ENCODE assay signal across 29 cellular contexts in genomic region chr3:98978068-98978811, GRCh38.
DNase-seq lines count a peak whose midpoint lies in the region; ATAC-seq and TF ChIP-seq lines count a peak whose summit lies in the region.
"Had no signal": no experiment of that assay in that cellular context is flagged by ENCODE, and none has a peak within 500 bp of the region (broad histone marks: within the 10 kb centered on the region; RNA-seq: fewer than 3 reads in every experiment).

No MANE protein-coding gene starts in this region.

- H3K27me3 Mint-ChIP-seq in Calu3 (ENCODE audit: unreplicated experiment) = no peaks in the 10 kb centered on the region
- H3K27me3 Mint-ChIP-seq in neural crest cell (ENCODE audit: low read depth) = no peaks in the 10 kb centered on the region

- TF ChIP-seq POLR2A in IMR-90 (IDR thresholded peaks at IDR 0.05; ENCODE audit: low read depth, low read length) = no peak

- H2BK5ac ChIP-seq in IMR-90 (ENCODE audit: low read depth, low read length, poor library complexity, severe bottlenecking) = peak overlapping the region; percentile 65

- peak overlapping the region in 1 of 2 experiments; percentile 41; a peak in 2 of 4 replicates for H4K8ac ChIP-seq in IMR-90 (ENCODE audit: low read depth in 2 of 2, low read length in 2 of 2)

- BruUV-seq in Calu3 (replicated peaks; lab: Mats Ljungman, UMichigan) (no TSS peak), IMR-90 (replicated peaks; lab: Mats Ljungman, UMichigan) (no TSS peak), mammary epithelial cell (replicated peaks; lab: Mats Ljungman, UMichigan) (no TSS peak)

- H3K9me1 ChIP-seq in IMR-90 (ENCODE audit: insufficient read depth, low read length) = no peaks in the 10 kb centered on the region; the same call in 1 of the 2 replicates

- H3K9ac ChIP-seq in IMR-90 (ENCODE audit: low read depth, low read length) = no peak overlapping the region
- H3K9ac ChIP-seq in mammary epithelial cell (ENCODE audit: insufficient read depth, low read length) = no peak overlapping the region
- H3K9ac ChIP-seq: BLaER1 treated with 17β-estradiol and CSF1 and Interleukin-3, amounts not matched to agents 10 nM and 100 nM had no signal

- H4K20me1 ChIP-seq in IMR-90 (ENCODE audit: insufficient read depth, low read length) (no peaks in the 10 kb centered on the region), mammary epithelial cell (ENCODE audit: insufficient read depth, low read length) (no peaks in the 10 kb centered on the region)
- H4K20me1 ChIP-seq: BLaER1 treated with 17β-estradiol and CSF1 and Interleukin-3, amounts not matched to agents 10 nM and 100 nM had no signal

- H3K4me3 Mint-ChIP-seq in Calu3 (ENCODE audit: low read depth, unreplicated experiment) = peak overlapping the region; percentile 44
- no peak overlapping the region for H3K4me3 Mint-ChIP-seq in neural crest cell
- H3K4me3 Mint-ChIP-seq: activated CD4-positive, alpha-beta T cell treated with anti-CD3 and anti-CD28 coated beads, Interleukin-2, amount 10 ng/mL, durations not matched to agents 24 days and 14 days; mesothelial cell of epicardium; naive thymus-derived CD8-positive, alpha-beta T cell; stimulated activated effector memory CD8-positive, alpha-beta T cell treated with anti-CD3 and anti-CD28 coated beads, Interleukin-12 subunit alpha, Interleukin-12 subunit beta, amount 100 ng/mL, for 72 hours; WTC11 had no signal

- no peaks in the 10 kb centered on the region for H3K9me3 Mint-ChIP-seq in Calu3 (ENCODE audit: low read depth, unreplicated experiment)
- peaks cover 3% of the 10 kb centered on the region for H3K9me3 Mint-ChIP-seq in neural crest cell
- H3K9me3 Mint-ChIP-seq: activated naive CD4-positive, alpha-beta T cell treated with anti-CD3 and anti-CD28 coated beads, Interleukin-2, amount 50 U/mL, for 72 hours; WTC11 had no signal

- H3K27ac ChIP-seq in IMR-90 (ENCODE audit: insufficient read depth, low read length) (no peak overlapping the region), mammary epithelial cell (ENCODE audit: insufficient read depth, low read depth, low read length) (peak overlapping the region; percentile 66)
- H3K27ac ChIP-seq: BLaER1 treated with 17β-estradiol and CSF1 and Interleukin-3, amounts not matched to agents 10 nM and 100 nM; cardiac muscle cell; colonic mucosa; transverse colon had no signal

- H3K18ac ChIP-seq in IMR-90 (ENCODE audit: low read depth, low read length) = peak overlapping the region; percentile 24; the same call in 1 of the 2 replicates

- H3K4me1 Mint-ChIP-seq in Calu3 (ENCODE audit: low read depth, unreplicated experiment) (peaks cover 58% of the 10 kb centered on the region), neural crest cell (peaks cover 32% of the 10 kb centered on the region)
- H3K4me1 Mint-ChIP-seq: naive thymus-derived CD8-positive, alpha-beta T cell; stimulated activated effector memory CD8-positive, alpha-beta T cell treated with anti-CD3 and anti-CD28 coated beads, Interleukin-12 subunit alpha, Interleukin-12 subunit beta, amount 100 ng/mL, for 72 hours; WTC11 had no signal

- WGBS in IMR-90 (ENCODE audit: extremely low coverage in 2 of 2, insufficient read length in 1 of 2), 2 experiments = no CpG with 5 or more reads among the region's 3 CpGs
- WGBS in mammary epithelial cell (ENCODE audit: low coverage, missing lambda C conversion rate) = 62% methylated on average over 3 of the region's 3 CpGs

- in situ Hi-C loops in IMR-90 (cut with MboI; ENCODE audit: low sequenced_read_pairs) = loop anchor here (5.0 kb wide), 1 partner anchor 81 kb away; no protein-coding TSS in a partner anchor
- in situ Hi-C loops in mammary epithelial cell (cut with MboI; ENCODE audit: low sequenced_read_pairs in 2 of 2) = loop anchor here in 1 of 2 donors (10.0 kb wide), 1 partner anchor 73 kb away; the partner anchor contains the start of gene DCBLD2

- intact Hi-C loops in Calu3 (cut with micrococcal nuclease; ENCODE audit: unreplicated experiment) = no loop called here
- intact Hi-C loops in IMR-90 (cut with micrococcal nuclease) = no loop called here
- intact Hi-C loops in mammary epithelial cell (cut with micrococcal nuclease) = no loop called here

- TF ChIP-seq CTCF in Calu3 (IDR thresholded peaks at IDR 0.05; ENCODE audit: unreplicated experiment) (no peak), IMR-90 (conservative IDR thresholded peaks at IDR 0.05; ENCODE audit: low read depth, low read length) (no peak), mammary epithelial cell (conservative IDR thresholded peaks at IDR 0.05 in 1 of 2, IDR thresholded peaks at IDR 0.05 in 1 of 2; ENCODE audit: extremely low read depth in 1 of 2, insufficient read depth in 1 of 2, low read depth in 1 of 2, low read length in 2 of 2) (no peak), neural crest cell (conservative IDR thresholded peaks at IDR 0.05) (no peak), GM10266 (IDR thresholded peaks at IDR 0.05; ENCODE audit: control insufficient read depth, insufficient read depth, low read depth, missing control alignments) (no peak)

- dilution Hi-C loops in IMR-90 (cut with HindIII; ENCODE audit: low sequenced_read_pairs, unreplicated experiment) (no loop called here), mammary epithelial cell (cut with HindIII; ENCODE audit: low sequenced_read_pairs) (no loop called here)

- H3K79me1 ChIP-seq in IMR-90 (ENCODE audit: low read depth in 1 of 2, low read length in 2 of 2) = peaks cover 0 to 10% of the 10 kb centered on the region in 2 experiments; a peak in 2 of 4 replicates

- CTCF ChIA-PET in Calu3 (lab: Charles Lee) = no interaction called here
- CTCF ChIA-PET in IMR-90 (lab: Yijun Ruan, JAX) = no interaction called here
- CTCF ChIA-PET in mammary epithelial cell (lab: Charles Lee; ENCODE audit: low non-redundant PET) = no interaction called here

- peak overlapping the region; percentile 87 for H2AK5ac ChIP-seq in IMR-90 (ENCODE audit: low read depth, low read length)

- peak overlapping the region; percentile 78; the same call in 1 of the 2 replicates for H3K14ac ChIP-seq in IMR-90 (replicated peaks; ENCODE audit: low read depth, low read length)

- no peak for ATAC-seq in IMR-90 (ENCODE audit: low read depth)
- ATAC-seq: naive thymus-derived CD8-positive, alpha-beta T cell; stimulated activated effector memory CD8-positive, alpha-beta T cell treated with anti-CD3 and anti-CD28 coated beads, Interleukin-12 subunit alpha, Interleukin-12 subunit beta, amount 100 ng/mL, for 72 hours; WTC11 had no signal

- no peak overlapping the region for H3K23ac ChIP-seq in IMR-90 (ENCODE audit: low read depth, low read length)

- H3K9me3 ChIP-seq in IMR-90 (ENCODE audit: control insufficient read depth, insufficient read depth, low read length) (no peaks in the 10 kb centered on the region), mammary epithelial cell (replicated peaks; ENCODE audit: insufficient read depth, low read length) (no peaks in the 10 kb centered on the region)
- H3K9me3 ChIP-seq: Caco-2, colonic mucosa, SJCRH30, transverse colon had no signal

- H2AK9ac ChIP-seq in IMR-90 (replicated peaks; ENCODE audit: low read depth, low read length, poor library complexity) = no peak overlapping the region

- peak overlapping the region; percentile 47; the same call in 1 of the 2 replicates for H2BK120ac ChIP-seq in IMR-90 (ENCODE audit: low read depth, low read length)

- peak overlapping the region; percentile 46; the same call in 1 of the 3 replicates for H2BK15ac ChIP-seq in IMR-90 (ENCODE audit: low read depth, low read length)

- H3K27ac Mint-ChIP-seq in Calu3 (ENCODE audit: unreplicated experiment) (peak overlapping the region; percentile 80), neural crest cell (ENCODE audit: unreplicated experiment) (peak overlapping the region; percentile 37)
- H3K27ac Mint-ChIP-seq: activated CD4-positive, alpha-beta T cell treated with anti-CD3 and anti-CD28 coated beads, Interleukin-2, amount 10 ng/mL, durations not matched to agents 24 days and 14 days; activated naive CD4-positive, alpha-beta T cell treated with anti-CD3 and anti-CD28 coated beads, Interleukin-2, amount 50 U/mL, for 72 hours; mesothelial cell of epicardium; naive thymus-derived CD8-positive, alpha-beta T cell; stimulated activated effector memory CD8-positive, alpha-beta T cell treated with anti-CD3 and anti-CD28 coated beads, Interleukin-12 subunit alpha, Interleukin-12 subunit beta, amount 100 ng/mL, for 72 hours; WTC11 had no signal

- H3K4me3 ChIP-seq in IMR-90 (ENCODE audit: insufficient read depth, low read depth, low read length) (no peak overlapping the region), mammary epithelial cell (replicated peaks in 1 of 3; ENCODE audit: insufficient read depth in 1 of 3, low read depth in 2 of 3, low read length in 3 of 3) (no peak overlapping the region)
- H3K4me3 ChIP-seq: BLaER1 treated with 17β-estradiol and CSF1 and Interleukin-3, amounts not matched to agents 10 nM and 100 nM; cardiac muscle cell; colonic mucosa; SJCRH30; transverse colon had no signal

- H3K4me1 ChIP-seq in IMR-90 (ENCODE audit: control insufficient read depth, insufficient read depth, low read length) = no peaks in the 10 kb centered on the region; the same call in 1 of the 2 replicates
- H3K4me1 ChIP-seq in mammary epithelial cell (ENCODE audit: insufficient read depth, low read length) = peaks cover 21% of the 10 kb centered on the region
- H3K4me1 ChIP-seq: Caco-2, colonic mucosa, SJCRH30, transverse colon had no signal

- POLR2A ChIA-PET in IMR-90 (lab: Charles Lee; ENCODE audit: unreplicated experiment) = no interaction called here

- H4K5ac ChIP-seq in IMR-90 (ENCODE audit: low read depth, low read length) = no peak overlapping the region

- peak overlapping the region; percentile 72; the same call in 1 of the 2 replicates for H3K4ac ChIP-seq in IMR-90 (ENCODE audit: low read depth, low read length)

- no peak overlapping the region for H3K56ac ChIP-seq in IMR-90 (ENCODE audit: extremely low read depth, insufficient read depth, low read length)

- H3K4me2 ChIP-seq in IMR-90 (ENCODE audit: low read depth, low read length) = no peak overlapping the region
- peak overlapping the region; percentile 70 for H3K4me2 ChIP-seq in mammary epithelial cell (ENCODE audit: insufficient read depth, low read depth, low read length)

- no peak overlapping the region for H4K91ac ChIP-seq in IMR-90 (ENCODE audit: insufficient read depth, low read depth, low read length)

- H3K27me3 ChIP-seq in IMR-90 (ENCODE audit: control insufficient read depth, insufficient read depth, low read length) (no peaks in the 10 kb centered on the region), mammary epithelial cell (ENCODE audit: insufficient read depth, low read length) (no peaks in the 10 kb centered on the region)
- H3K27me3 ChIP-seq: BLaER1 treated with 17β-estradiol and CSF1 and Interleukin-3, amounts not matched to agents 10 nM and 100 nM; cardiac muscle cell; colonic mucosa; SJCRH30; transverse colon had no signal

- H2AFZ ChIP-seq in IMR-90 (replicated peaks; ENCODE audit: low read length, poor library complexity) (no peak overlapping the region), mammary epithelial cell (ENCODE audit: low read depth, low read length) (peak overlapping the region; percentile 46)

- TF ChIP-seq RAD21 in IMR-90 (IDR thresholded peaks at IDR 0.05; ENCODE audit: low read length) = no peak

- H3K36me3 Mint-ChIP-seq in Calu3 (ENCODE audit: insufficient read depth, unreplicated experiment) (peaks cover 8% of the 10 kb centered on the region), neural crest cell (ENCODE audit: low read depth) (no peaks in the 10 kb centered on the region)
- H3K36me3 Mint-ChIP-seq: mesothelial cell of epicardium; naive thymus-derived CD8-positive, alpha-beta T cell; stimulated activated effector memory CD8-positive, alpha-beta T cell treated with anti-CD3 and anti-CD28 coated beads, Interleukin-12 subunit alpha, Interleukin-12 subunit beta, amount 100 ng/mL, for 72 hours; WTC11 had no signal

- DNase-seq in Calu3 = no peak
- DNase-seq in IMR-90 = no peak
- DNase-seq in mammary epithelial cell = no peak
- DNase-seq in neural crest cell (ENCODE audit: low read depth, low spot score) = no peak
- DNase-seq in NCI-H2081 treated with DMSO at 0.1 percent for 48 hours (lab: John Stamatoyannopoulos, UW) = no peak
- DNase-seq in stimulated activated naive CD4-positive, alpha-beta T cell treated with Interleukin-2 at 50 U/mL for 16 hours (lab: John Stamatoyannopoulos, UW) = no peak
- no peak for DNase-seq in middle frontal gyrus (ENCODE audit: extremely low spot score, low spot score)
- DNase-seq in GM10266 (ENCODE audit: extremely low spot score) = no peak
- DNase-seq: activated CD4-positive, alpha-beta T cell treated with anti-CD3 and anti-CD28 coated beads, Interleukin-2, amount 10 ng/mL, durations not matched to agents 24 days and 14 days; activated effector memory CD4-positive, alpha-beta T cell treated with Interleukin-2 at 50 U/mL for 16 hours; Caco-2; colonic mucosa; effector CD4-positive, alpha-beta T cell; GOT3; MV-4-11; naive thymus-derived CD8-positive, alpha-beta T cell; NCI-H1436; NCI-H2081; NCI-H526 treated with DMSO at 0.1 percent for 48 hours; occipital lobe; T-helper 1 cell; transverse colon had no signal

- H3K36me3 ChIP-seq in IMR-90 (ENCODE audit: control insufficient read depth, insufficient read depth, low read length) = no peaks in the 10 kb centered on the region
- no peaks in the 10 kb centered on the region for H3K36me3 ChIP-seq in mammary epithelial cell (ENCODE audit: insufficient read depth, low read length)
- H3K36me3 ChIP-seq: BLaER1 treated with 17β-estradiol and CSF1 and Interleukin-3, amounts not matched to agents 10 nM and 100 nM; cardiac muscle cell; colonic mucosa; SJCRH30; transverse colon had no signal

- H3K79me2 ChIP-seq in mammary epithelial cell (ENCODE audit: insufficient read depth, low read length) = peaks cover 23% of the 10 kb centered on the region

- H2BK20ac ChIP-seq in IMR-90 (ENCODE audit: low read depth, low read length) = peak overlapping the region; percentile 78; the same call in 1 of the 2 replicates
